8 cellular contexts compared by ENCODE assay signal in genomic region chr22:46052801-46053562, GRCh38.
DNase-seq lines count a peak whose midpoint lies in the region; ATAC-seq and TF ChIP-seq lines count a peak whose summit lies in the region.

No MANE protein-coding gene starts in this region.

- TF ChIP-seq CTCF in C4-2B (conservative IDR thresholded peaks at IDR 0.05) (no peak), fibroblast of mammary gland (conservative IDR thresholded peaks at IDR 0.05; ENCODE audit: control insufficient read depth, insufficient read depth, low read depth, low read length) (no peak), ovary (IDR thresholded peaks at IDR 0.05) (no peak), neural progenitor cell (IDR thresholded peaks at IDR 0.05) (no peak)
- TF ChIP-seq CTCF in activated CD8-positive, alpha-beta T cell treated with anti-CD3 and anti-CD28 coated beads for 36 hours (IDR thresholded peaks at IDR 0.05): no peak

- CTCF ChIA-PET in activated CD8-positive, alpha-beta T cell treated with anti-CD3 and anti-CD28 coated beads for 36 hours (lab: Charles Lee): interaction anchor here (1.2 to 1.5 kb wide), 3 partner anchors 9 to 47 kb away, joined by 3 to 13 read pairs (median 5); no protein-coding TSS in a partner anchor

- WGBS in ovary, 3 donors: 1 to 2% (median 1%) methylated on average over 26 of the region's 26 CpGs

- peak overlapping the region; percentile 53 for H3K4me3 ChIP-seq in fibroblast of mammary gland (ENCODE audit: control insufficient read depth, low read depth, low read length)
- H3K4me3 ChIP-seq in ovary: peak overlapping the region; percentile 87
- no peak overlapping the region for H3K4me3 ChIP-seq in neural progenitor cell

- POLR2A ChIA-PET in activated CD8-positive, alpha-beta T cell treated with anti-CD3 and anti-CD28 coated beads for 36 hours (lab: Charles Lee): interaction anchor here (0.6 to 4.2 kb wide), 3 partner anchors 10 to 16 kb away, joined by 3 to 31 read pairs (median 10); no protein-coding TSS in a partner anchor

- no peaks in the 10 kb centered on the region for H3K9me3 Mint-ChIP-seq in activated CD8-positive, alpha-beta T cell treated with anti-CD3 and anti-CD28 coated beads for 36 hours
- no peaks in the 10 kb centered on the region for H3K9me3 Mint-ChIP-seq in neural progenitor cell

- no peak overlapping the region for H3K9ac ChIP-seq in neural progenitor cell

- H3K4me1 ChIP-seq in ovary (ENCODE audit: insufficient read depth): peaks cover 26% of the 10 kb centered on the region
- no peaks in the 10 kb centered on the region for H3K4me1 ChIP-seq in neural progenitor cell

- intact Hi-C loops in activated CD8-positive, alpha-beta T cell treated with anti-CD3 and anti-CD28 coated beads for 36 hours (cut with micrococcal nuclease): no loop called here
- intact Hi-C loops in ovary (cut with DNase I): no loop called here

- H3K27ac Mint-ChIP-seq in activated CD8-positive, alpha-beta T cell treated with anti-CD3 and anti-CD28 coated beads for 36 hours: peak overlapping the region; percentile 93
- no peak overlapping the region for H3K27ac Mint-ChIP-seq in neural progenitor cell

- no peak overlapping the region for H3K4me2 ChIP-seq in neural progenitor cell

- H3K4me1 Mint-ChIP-seq in activated CD8-positive, alpha-beta T cell treated with anti-CD3 and anti-CD28 coated beads for 36 hours (ENCODE audit: low read depth): peaks cover 30% of the 10 kb centered on the region
- peaks cover 8% of the 10 kb centered on the region for H3K4me1 Mint-ChIP-seq in neural progenitor cell

- DNase-seq in activated CD8-positive, alpha-beta T cell treated with anti-CD3 and anti-CD28 coated beads for 36 hours: peak; percentile 15
- DNase-seq in fibroblast of mammary gland (ENCODE audit: low read depth): peak; percentile 49
- DNase-seq in ovary: peak in 4 of 5 donors; percentile 45 to 62 (median 58)
- DNase-seq in neural progenitor cell (ENCODE audit: low spot score): no peak

- H3K27ac ChIP-seq in C4-2B (peak overlapping the region; percentile 99), ovary (peak overlapping the region; percentile 95 to 100), neural progenitor cell (no peak overlapping the region)

- no peaks in the 10 kb centered on the region for H3K27me3 Mint-ChIP-seq in activated CD8-positive, alpha-beta T cell treated with anti-CD3 and anti-CD28 coated beads for 36 hours
- peaks cover 9% of the 10 kb centered on the region for H3K27me3 Mint-ChIP-seq in neural progenitor cell (ENCODE audit: insufficient read depth, low read depth)

- H3K9me3 ChIP-seq in ovary (no peaks in the 10 kb centered on the region), neural progenitor cell (ENCODE audit: low read depth) (no peaks in the 10 kb centered on the region)

- H3K36me3 ChIP-seq in ovary: no peaks in the 10 kb centered on the region
- H3K36me3 ChIP-seq in neural progenitor cell: no peaks in the 10 kb centered on the region

- H2AFZ ChIP-seq in neural progenitor cell (replicated peaks): no peak overlapping the region

- H3K4me3 Mint-ChIP-seq in activated CD8-positive, alpha-beta T cell treated with anti-CD3 and anti-CD28 coated beads for 36 hours: peak overlapping the region; percentile 74
- H3K4me3 Mint-ChIP-seq in neural progenitor cell: no peak overlapping the region

- no peaks in the 10 kb centered on the region for H3K36me3 Mint-ChIP-seq in activated CD8-positive, alpha-beta T cell treated with anti-CD3 and anti-CD28 coated beads for 36 hours (ENCODE audit: low read depth)
- no peaks in the 10 kb centered on the region for H3K36me3 Mint-ChIP-seq in neural progenitor cell

- TF ChIP-seq EP300 in Ishikawa (IDR thresholded peaks at IDR 0.05; ENCODE audit: borderline replicate concordance) (no peak), ovary (IDR thresholded peaks at IDR 0.05) (no peak)

- no peak for TF ChIP-seq RAD21 in Ishikawa (IDR thresholded peaks at IDR 0.05; ENCODE audit: low read depth)

- TF ChIP-seq POLR2A in ovary (IDR thresholded peaks at IDR 0.05): no peak

- no peaks in the 10 kb centered on the region for H3F3A ChIP-seq in neural progenitor cell (ENCODE audit: low read depth)

- H3K79me2 ChIP-seq in neural progenitor cell (ENCODE audit: low read depth): no peaks in the 10 kb centered on the region

- H4K20me1 ChIP-seq in neural progenitor cell (ENCODE audit: low read depth): no peaks in the 10 kb centered on the region

- no peaks in the 10 kb centered on the region for H3K27me3 ChIP-seq in ovary
- peaks cover 63% of the 10 kb centered on the region for H3K27me3 ChIP-seq in neural progenitor cell

- peak; percentile 27 for ATAC-seq in activated CD8-positive, alpha-beta T cell treated with anti-CD3 and anti-CD28 coated beads for 36 hours
- ATAC-seq in HG03175 (IDR thresholded peaks at IDR 0.05; ENCODE audit: unreplicated experiment) (no peak), HG02852 (IDR thresholded peaks at IDR 0.05; ENCODE audit: unreplicated experiment) (no peak)

TF ChIP-seq in Ishikawa, 13 proteins besides CTCF, POLR2A, EP300 and RAD21:
- TF ChIP-seq CEBPB (IDR thresholded peaks at IDR 0.05) (no peak), NFIC (IDR thresholded peaks at IDR 0.05) (peak; percentile 34), MAX (IDR thresholded peaks at IDR 0.05) (peak; percentile 0), TAF1 (IDR thresholded peaks at IDR 0.05; ENCODE audit: low read depth) (0 out of 2 replicates have a peak, but pooled peaks have one; percentile 19), TEAD4 (IDR thresholded peaks at IDR 0.05) (0 out of 2 replicates have a peak, but pooled peaks have one; percentile 3), FOXM1 (IDR thresholded peaks at IDR 0.05; ENCODE audit: borderline replicate concordance, low read depth) (no peak)
TF ChIP-seq in Ishikawa: peak in this region for 4.
